ENCODE assay signal across 8 cellular contexts in genomic region chr17:42288078-42288984, GRCh38. TPM values are rescaled to one million over a fixed set of nuclear protein-coding genes. Genes with fewer than 3 reads are reported as not detected.
DNase-seq lines count a peak whose midpoint lies in the region; ATAC-seq, FAIRE-seq and TF ChIP-seq lines count a peak whose summit lies in the region.

STAT5A (plus strand) TSS chr17:42288498; CDS start chr17:42289412, 914 bp downstream.

- peak; percentile 91 to 92 for ATAC-seq in right cardiac atrium

- H3K27ac Mint-ChIP-seq in astrocyte (ENCODE audit: unreplicated experiment): peak within 1 kb of the TSS; percentile 89

- TF ChIP-seq CTCF in astrocyte (IDR thresholded peaks at IDR 0.05; ENCODE audit: insufficient read depth, low read depth, low read length): no peak
- peak in 2 of 4 experiments; percentile 8 to 20 for TF ChIP-seq CTCF in uterus (IDR thresholded peaks at IDR 0.05)

- H3K4me3 Mint-ChIP-seq in astrocyte (ENCODE audit: unreplicated experiment): peak within 1 kb of the TSS; percentile 76

- H3K36me3 Mint-ChIP-seq in astrocyte (ENCODE audit: low read depth, unreplicated experiment): peaks cover 2% of the 10 kb centered on the region

- FAIRE-seq in HTR-8/SVneo (lab: Jason Lieb, UNC) (peak; percentile 80), astrocyte (lab: Jason Lieb, UNC) (no peak)

- H3K36me3 ChIP-seq in astrocyte (ENCODE audit: insufficient read depth, low read length): no peaks in the 10 kb centered on the region
- H3K36me3 ChIP-seq in uterus: no peaks in the 10 kb centered on the region

- 6% methylated on average over 97 of the region's 97 CpGs for WGBS in right cardiac atrium

- peak; percentile 57 to 88 for TF ChIP-seq POLR2A in uterus (IDR thresholded peaks at IDR 0.05)

- no peaks in the 10 kb centered on the region for H4K20me1 ChIP-seq in astrocyte (ENCODE audit: insufficient read depth, low read length)

- H3K9ac ChIP-seq in astrocyte (ENCODE audit: low read length): peak within 1 kb of the TSS; percentile 54

- intact Hi-C loops in T-helper 2 cell treated with Interferon-gamma antibody and Interleukin-4, amounts not matched to agents 100 ng/mL and 5 ng/mL, for 36 hours (cut with micrococcal nuclease): loop anchor here (1.0 to 5.0 kb wide), 4 partner anchors 13 to 66 kb away; no protein-coding TSS in a partner anchor
- intact Hi-C loops in right cardiac atrium (cut with DNase I) (no loop called here), uterus (cut with DNase I; ENCODE audit: low total_unique reads) (no loop called here)

- no peaks in the 10 kb centered on the region for H3K79me2 ChIP-seq in astrocyte (ENCODE audit: insufficient read depth, low read length)

- H3K4me2 ChIP-seq in astrocyte (ENCODE audit: low read length): peak within 1 kb of the TSS; percentile 82

- no peaks in the 10 kb centered on the region for H3K9me3 Mint-ChIP-seq in astrocyte (ENCODE audit: unreplicated experiment)

- DNase-seq in NK-92 treated with Interleukin-12 subunit alpha and Interleukin-12 subunit beta, amount 100 ng/mL, for 24 hours (lab: John Stamatoyannopoulos, UW): peak; percentile 70
- DNase-seq in NK-92 (lab: John Stamatoyannopoulos, UW; ENCODE audit: unreplicated experiment) (no peak), HTR-8/SVneo (ENCODE audit: insufficient read length, low spot score) (peak; percentile 51), astrocyte (ENCODE audit: low read depth) (peak; percentile 72), right cardiac atrium (peak; percentile 93 to 97 (median 97)), pulmonary artery endothelial cell (ENCODE audit: low read depth, low spot score) (peak; percentile 74), uterus (peak; percentile 90 to 91)

- peaks cover 36% of the 10 kb centered on the region for H3K27me3 Mint-ChIP-seq in astrocyte (ENCODE audit: low read depth, unreplicated experiment)

- peak within 1 kb of the TSS; percentile 49 for H3K4me3 ChIP-seq in astrocyte (ENCODE audit: insufficient read depth, low read depth, low read length)
- H3K4me3 ChIP-seq in right cardiac atrium (ENCODE audit: low read length): peak within 1 kb of the TSS; percentile 70
- H3K4me3 ChIP-seq in uterus: peak within 1 kb of the TSS; percentile 52 to 73

- H3K4me1 ChIP-seq in astrocyte (ENCODE audit: insufficient read depth, low read length) (no peaks in the 10 kb centered on the region), right cardiac atrium (ENCODE audit: control insufficient read depth, insufficient read depth, low read length) (peaks cover 2% of the 10 kb centered on the region), uterus (peaks cover 6 to 7% of the 10 kb centered on the region in 2 donors)

- no peaks in the 10 kb centered on the region for H3K9me3 ChIP-seq in astrocyte (ENCODE audit: insufficient read depth, low read depth, low read length)
- H3K9me3 ChIP-seq in right cardiac atrium (ENCODE audit: control insufficient read depth, low read length): no peaks in the 10 kb centered on the region
- no peaks in the 10 kb centered on the region for H3K9me3 ChIP-seq in uterus

- no peak within 1 kb of the TSS for H3K27ac ChIP-seq in astrocyte (ENCODE audit: low read depth, low read length)
- H3K27ac ChIP-seq in right cardiac atrium (ENCODE audit: low read length): peak within 1 kb of the TSS; percentile 64
- H3K27ac ChIP-seq in uterus: peak within 1 kb of the TSS; percentile 89 to 91

- peaks cover 10% of the 10 kb centered on the region for H3K4me1 Mint-ChIP-seq in astrocyte (ENCODE audit: low read depth, unreplicated experiment)

- H3K27me3 ChIP-seq in astrocyte (ENCODE audit: insufficient read depth, low read length) (no peaks in the 10 kb centered on the region), right cardiac atrium (ENCODE audit: control insufficient read depth, insufficient read depth) (no peaks in the 10 kb centered on the region), uterus (no peaks in the 10 kb centered on the region)

- peak within 1 kb of the TSS; percentile 71 for H2AFZ ChIP-seq in astrocyte (ENCODE audit: low read depth, low read length)

RNA-seq across cellular contexts. Expression of gene STAT5A, which starts in this region (rescaled TPM):
- 123 and 124 TPM in 2 replicates for total RNA-seq in T-helper 2 cell treated with Interferon-gamma antibody and Interleukin-4, amounts not matched to agents 100 ng/mL and 5 ng/mL, for 36 hours
- total RNA-seq in astrocyte (0.77 and 1.9 TPM in 2 replicates), right cardiac atrium (10 to 100 TPM; 20.8 to 30.5 (median 23.3) TPM), pulmonary artery endothelial cell (33.9 and 36.1 TPM in 2 replicates), uterus (10 to 100 TPM; 30.7 to 69.2 (median 33.9) TPM)
- polyA plus RNA-seq in right cardiac atrium: 8.1 TPM
